ENCODE assay signal across 8 cellular contexts in genomic region chr17:80990921-80991644, GRCh38. TPM values are rescaled to one million over a fixed set of nuclear protein-coding genes. Genes with fewer than 3 reads are reported as not detected.
DNase-seq lines count a peak whose midpoint lies in the region; ATAC-seq and TF ChIP-seq lines count a peak whose summit lies in the region.

No MANE protein-coding gene starts in this region.

- WGBS in suprapubic skin = 30% methylated on average over 21 of the region's 22 CpGs

- no peaks in the 10 kb centered on the region for H3K9me3 Mint-ChIP-seq in activated CD4-positive, alpha-beta T cell treated with anti-CD3 and anti-CD28 coated beads, Interleukin-2, amount 10 ng/mL, durations not matched to agents 24 days and 14 days
- no peaks in the 10 kb centered on the region for H3K9me3 Mint-ChIP-seq in activated CD4-positive, alpha-beta memory T cell treated with anti-CD3 and anti-CD28 coated beads, Interleukin-2, amount 10 ng/mL, durations not matched to agents 7 days and 5 days
- H3K9me3 Mint-ChIP-seq in immature natural killer cell = no peaks in the 10 kb centered on the region

- peaks cover 60% of the 10 kb centered on the region for H3K4me1 ChIP-seq in suprapubic skin

- no peak for TF ChIP-seq EP300 in suprapubic skin (IDR thresholded peaks at IDR 0.05)

- no peak for TF ChIP-seq POLR2A in suprapubic skin (IDR thresholded peaks at IDR 0.05)

- peaks cover 20% of the 10 kb centered on the region for H3K4me1 Mint-ChIP-seq in activated CD4-positive, alpha-beta T cell treated with anti-CD3 and anti-CD28 coated beads, Interleukin-2, amount 10 ng/mL, durations not matched to agents 24 days and 14 days
- peaks cover 26% of the 10 kb centered on the region for H3K4me1 Mint-ChIP-seq in activated CD4-positive, alpha-beta memory T cell treated with anti-CD3 and anti-CD28 coated beads, Interleukin-2, amount 10 ng/mL, durations not matched to agents 7 days and 5 days
- H3K4me1 Mint-ChIP-seq in immature natural killer cell = peaks cover 26 to 31% of the 10 kb centered on the region in 2 donors

- peak overlapping the region; percentile 79 for H3K4me3 Mint-ChIP-seq in activated CD4-positive, alpha-beta T cell treated with anti-CD3 and anti-CD28 coated beads, Interleukin-2, amount 10 ng/mL, durations not matched to agents 24 days and 14 days
- peak overlapping the region; percentile 72 for H3K4me3 Mint-ChIP-seq in activated CD4-positive, alpha-beta memory T cell treated with anti-CD3 and anti-CD28 coated beads, Interleukin-2, amount 10 ng/mL, durations not matched to agents 7 days and 5 days
- H3K4me3 Mint-ChIP-seq in immature natural killer cell = peak overlapping the region; percentile 72 to 87 (median 83)

- intact Hi-C loops in activated CD4-positive, alpha-beta T cell treated with anti-CD3 and anti-CD28 coated beads, Interleukin-2, amount 10 ng/mL, durations not matched to agents 24 days and 14 days (cut with micrococcal nuclease) = no loop called here

- POLR2A ChIA-PET in activated CD4-positive, alpha-beta memory T cell treated with anti-CD3 and anti-CD28 coated beads, Interleukin-2, amount 10 ng/mL, durations not matched to agents 7 days and 5 days (lab: Charles Lee) = interaction anchor here (2.8 kb wide), 1 partner anchor 11 kb away, joined by 10 read pairs; no protein-coding TSS in a partner anchor

- no peak for DNase-seq in activated CD4-positive, alpha-beta T cell treated with anti-CD3 and anti-CD28 coated beads, Interleukin-2, amount 10 ng/mL, durations not matched to agents 24 days and 14 days
- no peak for DNase-seq in activated CD4-positive, alpha-beta T cell treated with anti-CD3 and anti-CD28 coated beads for 1 hour
- DNase-seq in activated CD4-positive, alpha-beta memory T cell treated with anti-CD3 and anti-CD28 coated beads, Interleukin-2, amount 10 ng/mL, durations not matched to agents 7 days and 5 days = no peak
- DNase-seq in immature natural killer cell (no peak), suprapubic skin (ENCODE audit: low spot score in 2 of 2) (no peak), NOMO-1 (lab: John Stamatoyannopoulos, UW; ENCODE audit: unreplicated experiment in 2 of 2) (no peak)
- DNase-seq in stimulated activated naive CD4-positive, alpha-beta T cell treated with Interleukin-2 at 50 U/mL for 16 hours (lab: John Stamatoyannopoulos, UW) = no peak

- peak overlapping the region; percentile 100 for H3K4me3 ChIP-seq in suprapubic skin

- CTCF ChIA-PET in activated CD4-positive, alpha-beta memory T cell treated with anti-CD3 and anti-CD28 coated beads, Interleukin-2, amount 10 ng/mL, durations not matched to agents 7 days and 5 days (lab: Charles Lee) = interaction anchor here (0.6 kb wide), 2 partner anchors 106 to 184 kb away, joined by 3 to 4 read pairs; no protein-coding TSS in a partner anchor

- ATAC-seq in HG02798 (IDR thresholded peaks at IDR 0.05; ENCODE audit: poor library complexity, unreplicated experiment) = no peak

- no peak for TF ChIP-seq CTCF in suprapubic skin (IDR thresholded peaks at IDR 0.05)

- H3K27ac Mint-ChIP-seq in activated CD4-positive, alpha-beta T cell treated with anti-CD3 and anti-CD28 coated beads, Interleukin-2, amount 10 ng/mL, durations not matched to agents 24 days and 14 days = peak overlapping the region; percentile 66
- H3K27ac Mint-ChIP-seq in activated CD4-positive, alpha-beta memory T cell treated with anti-CD3 and anti-CD28 coated beads, Interleukin-2, amount 10 ng/mL, durations not matched to agents 7 days and 5 days = peak overlapping the region; percentile 58
- H3K27ac Mint-ChIP-seq in immature natural killer cell = peak overlapping the region in 5 of 6 donors; percentile 31 to 87 (median 56)

- no peaks in the 10 kb centered on the region for H3K27me3 Mint-ChIP-seq in activated CD4-positive, alpha-beta T cell treated with anti-CD3 and anti-CD28 coated beads, Interleukin-2, amount 10 ng/mL, durations not matched to agents 24 days and 14 days
- peaks cover 2% of the 10 kb centered on the region for H3K27me3 Mint-ChIP-seq in activated CD4-positive, alpha-beta memory T cell treated with anti-CD3 and anti-CD28 coated beads, Interleukin-2, amount 10 ng/mL, durations not matched to agents 7 days and 5 days
- H3K27me3 Mint-ChIP-seq in immature natural killer cell (ENCODE audit: low read depth in 3 of 3) = peaks cover 9 to 27% (median 20%) of the 10 kb centered on the region in 3 donors

- H3K36me3 Mint-ChIP-seq in activated CD4-positive, alpha-beta T cell treated with anti-CD3 and anti-CD28 coated beads, Interleukin-2, amount 10 ng/mL, durations not matched to agents 24 days and 14 days (ENCODE audit: low read depth) = peaks cover 11% of the 10 kb centered on the region
- H3K36me3 Mint-ChIP-seq in activated CD4-positive, alpha-beta memory T cell treated with anti-CD3 and anti-CD28 coated beads, Interleukin-2, amount 10 ng/mL, durations not matched to agents 7 days and 5 days (ENCODE audit: low read depth) = peaks cover 14% of the 10 kb centered on the region
- H3K36me3 Mint-ChIP-seq in immature natural killer cell = peaks cover 0 to 6% (median 0%) of the 10 kb centered on the region in 3 donors

- H3K27ac ChIP-seq in suprapubic skin = peak overlapping the region; percentile 75

- no peaks in the 10 kb centered on the region for H3K27me3 ChIP-seq in suprapubic skin

- H3K9me3 ChIP-seq in suprapubic skin = no peaks in the 10 kb centered on the region

- peaks cover 13% of the 10 kb centered on the region for H3K36me3 ChIP-seq in suprapubic skin

RNA-seq across cellular contexts. Expression of gene CHMP6, which starts 0.6 kb away (rescaled TPM):
- total RNA-seq in activated CD4-positive, alpha-beta T cell treated with anti-CD3 and anti-CD28 coated beads, Interleukin-2, amount 10 ng/mL, durations not matched to agents 24 days and 14 days = 30.8 and 32.8 TPM in 2 replicates
- 10 to 100 TPM; 30.3 to 31.6 TPM for total RNA-seq in activated CD4-positive, alpha-beta memory T cell treated with anti-CD3 and anti-CD28 coated beads, Interleukin-2, amount 10 ng/mL, durations not matched to agents 7 days and 5 days
- polyA plus RNA-seq in immature natural killer cell = 10 to 100 TPM; 67.7 to 71.4 (median 70.2) TPM
- total RNA-seq in suprapubic skin = 10 to 100 TPM; 17.5 to 35.6 (median 23.1) TPM

RNA-seq across cellular contexts. Expression of gene BAIAP2, which starts 43.9 kb away (rescaled TPM):
- total RNA-seq in activated CD4-positive, alpha-beta T cell treated with anti-CD3 and anti-CD28 coated beads, Interleukin-2, amount 10 ng/mL, durations not matched to agents 24 days and 14 days = 4.4 and 5.5 TPM in 2 replicates
- total RNA-seq in activated CD4-positive, alpha-beta memory T cell treated with anti-CD3 and anti-CD28 coated beads, Interleukin-2, amount 10 ng/mL, durations not matched to agents 7 days and 5 days = 1 to 10 TPM; 1.5 to 2.4 TPM
- 1 to 10 TPM; 1.1 to 5.1 (median 4.7) TPM for polyA plus RNA-seq in immature natural killer cell
- 100 to 1,000 TPM; 214 to 283 (median 260) TPM for total RNA-seq in suprapubic skin

Comparison
In these comparisons a context has a peak if more than half of its experiments do, and no peak if none do; other contexts are left out.
1. RNA of gene BAIAP2, which starts 43.9 kb away (total RNA-seq): 214 to 283 TPM in suprapubic skin; 4.4 to 5.5 TPM in activated CD4-positive, alpha-beta T cell treated with anti-CD3 and anti-CD28 coated beads, Interleukin-2, amount 10 ng/mL, durations not matched to agents 24 days and 14 days and 1.5 to 2.4 TPM in activated CD4-positive, alpha-beta memory T cell treated with anti-CD3 and anti-CD28 coated beads, Interleukin-2, amount 10 ng/mL, durations not matched to agents 7 days and 5 days; every median in the first group is over 10 times any median in the second.
2. Peak in every context shown above with its lines, with median percentiles within 50 percentile points of each other: H3K27ac Mint-ChIP-seq and H3K4me3 Mint-ChIP-seq.